In genomic region chr3:150414273-150414672, GRCh38 we compare ENCODE assay signal across 8 cellular contexts. TPM values are rescaled to one million over a fixed set of nuclear protein-coding genes. Genes with fewer than 3 reads are reported as not detected.
DNase-seq lines count a peak whose midpoint lies in the region; ATAC-seq, FAIRE-seq and TF ChIP-seq lines count a peak whose summit lies in the region.

No MANE protein-coding gene starts in this region.

- POLR2A ChIA-PET in K562 (lab: Yijun Ruan, JAX) = interaction anchor here (0.6 to 2.2 kb wide), 6 partner anchors 11 to 184 kb away, joined by 3 to 29 read pairs (median 4); no protein-coding TSS in a partner anchor

- H3K4me1 ChIP-seq in HUES64 (ENCODE audit: insufficient read depth, low read length) (peaks cover 38% of the 10 kb centered on the region), K562 (replicated peaks in 1 of 2; ENCODE audit: control insufficient read depth in 2 of 2, insufficient read depth in 2 of 2, low read length in 2 of 2) (peaks cover 18 to 20% of the 10 kb centered on the region in 2 experiments; a peak in 3 of 5 replicates), liver (ENCODE audit: control insufficient read depth in 4 of 4, insufficient read depth in 4 of 4, low read length in 3 of 4) (peaks cover 4 to 37% (median 21%) of the 10 kb centered on the region in 4 donors)

- H3K9ac ChIP-seq in HUES64 (ENCODE audit: low read depth, low read length) = no peak overlapping the region
- H3K9ac ChIP-seq in K562 (ENCODE audit: insufficient read depth in 1 of 2, low read depth in 2 of 2, low read length in 2 of 2) = peak overlapping the region; percentile 41 to 84; a peak in 3 of 4 replicates
- H3K9ac ChIP-seq in liver (ENCODE audit: low read depth in 1 of 2, low read length in 2 of 2) = peak overlapping the region in 1 of 2 donors; percentile 26

- peak; percentile 46 for ATAC-seq in K562
- no peak for ATAC-seq in GM18511 (IDR thresholded peaks at IDR 0.05; ENCODE audit: unreplicated experiment)
- no peak for ATAC-seq in left lobe of liver

- no peak overlapping the region for H3K27ac ChIP-seq in HUES64 (ENCODE audit: low read depth, low read length)
- H3K27ac ChIP-seq in K562 (ENCODE audit: extremely low read depth, low read depth, low read length) = peak overlapping the region; percentile 19; the same call in 2 of the 3 replicates
- H3K27ac ChIP-seq in liver (ENCODE audit: low read depth in 1 of 2, low read length in 2 of 2) = no peak overlapping the region

- H3K36me3 ChIP-seq in HUES64 (ENCODE audit: insufficient read depth, low read length) (peaks cover 27% of the 10 kb centered on the region), K562 (ENCODE audit: control insufficient read depth, insufficient read depth, low read length) (peaks cover 71% of the 10 kb centered on the region), liver (ENCODE audit: control insufficient read depth in 4 of 4, insufficient read depth in 3 of 4, low read depth in 1 of 4, low read length in 3 of 4) (peaks cover 0 to 2% (median 0%) of the 10 kb centered on the region in 4 donors)

- TF ChIP-seq EP300 in K562 (IDR thresholded peaks at IDR 0.05; ENCODE audit: low read length) = no peak

- FAIRE-seq in K562 (lab: Jason Lieb, UNC) = peak; percentile 54

- TF ChIP-seq RAD21 in K562 (CRISPR knock-in tag; conservative IDR thresholded peaks at IDR 0.05 in 1 of 2, IDR thresholded peaks at IDR 0.05 in 1 of 2) (no peak), liver (IDR thresholded peaks at IDR 0.05) (no peak)

- intact Hi-C loops in K562 (cut with micrococcal nuclease) = loop anchor here (1.0 to 5.0 kb wide), 3 partner anchors 17 to 188 kb away; partner anchors contain the start of gene SELENOT

- H3K27me3 ChIP-seq in HUES64 (ENCODE audit: insufficient read depth, low read length) = no peaks in the 10 kb centered on the region
- H3K27me3 ChIP-seq in K562 (ENCODE audit: control insufficient read depth in 2 of 2, insufficient read depth in 2 of 2, low read length in 2 of 2) = no peaks in the 10 kb centered on the region
- no peaks in the 10 kb centered on the region for H3K27me3 ChIP-seq in liver (ENCODE audit: control insufficient read depth in 4 of 4, insufficient read depth in 4 of 4, low read length in 3 of 4)

- WGBS in HUES64 = 87% methylated on average over 2 of the region's 2 CpGs
- 0% methylated on average over 2 of the region's 2 CpGs for WGBS in K562 (ENCODE audit: insufficient coverage, low coverage, missing lambda C conversion rate)
- WGBS in liver = 55% methylated on average over 2 of the region's 2 CpGs

- H3K4me2 ChIP-seq in K562 (ENCODE audit: insufficient read depth, low read length) = peak overlapping the region; percentile 68

- H4K20me1 ChIP-seq in K562 (replicated peaks; ENCODE audit: control insufficient read depth, insufficient read depth, low read length) = peaks cover 36% of the 10 kb centered on the region

- no peak for TF ChIP-seq POLR2A in K562 (conservative IDR thresholded peaks at IDR 0.05)

- in situ Hi-C loops in K562 (cut with MboI) = loop anchor here (5.0 kb wide), 1 partner anchor 78 kb away; no protein-coding TSS in a partner anchor

- no peaks in the 10 kb centered on the region for H3K9me1 ChIP-seq in K562 (ENCODE audit: control insufficient read depth, insufficient read depth, low read length)

- H3K79me2 ChIP-seq in K562 (ENCODE audit: control insufficient read depth, insufficient read depth, low read length) = peaks cover 100% of the 10 kb centered on the region

- DNase-seq in Ammon's horn (ENCODE audit: low spot score) (peak; percentile 71), K562 (ENCODE audit: extremely low read depth in 1 of 4, low spot score in 3 of 4) (peak in 2 of 4 experiments; percentile 49 to 75), left lobe of liver (ENCODE audit: low spot score) (no peak), germinal center (ENCODE audit: low spot score) (no peak)
- DNase-seq in activated effector memory CD4-positive, alpha-beta T cell treated with anti-CD3 and anti-CD28 coated beads, Interleukin-2, amount 50 U/mL, for 16 hours = no peak

- TF ChIP-seq CTCF in K562 (IDR thresholded peaks at IDR 0.05 in 2 of 3, conservative IDR thresholded peaks at IDR 0.05 in 1 of 3; ENCODE audit: insufficient read depth in 2 of 3, low read depth in 1 of 3, low read length in 3 of 3) (no peak), liver (IDR thresholded peaks at IDR 0.05; ENCODE audit: low read depth, low read length, missing input control) (no peak)

- no TSS peak for BruUV-seq in K562 (replicated peaks; lab: Mats Ljungman, UMichigan)

- H3K9me3 ChIP-seq in HUES64 (ENCODE audit: insufficient read depth, low read depth, low read length) (no peaks in the 10 kb centered on the region), K562 (replicated peaks; ENCODE audit: control insufficient read depth, insufficient read depth, low read depth, low read length) (no peaks in the 10 kb centered on the region), liver (ENCODE audit: control insufficient read depth in 4 of 4, low read length in 3 of 4) (no peaks in the 10 kb centered on the region)

- H3K4me3 ChIP-seq in HUES64 (ENCODE audit: low read length) (peak overlapping the region; percentile 93), K562 (peak overlapping the region; percentile 81), liver (ENCODE audit: low read depth in 1 of 3, low read length in 3 of 3) (peak overlapping the region in 2 of 3 donors; percentile 25 to 29)

- no peak overlapping the region for H2AFZ ChIP-seq in K562 (ENCODE audit: low read depth, low read length)

- CTCF ChIA-PET in K562 (lab: Yijun Ruan, JAX; ENCODE audit: low intra/inter-chr PET ratio) = interaction anchor here (1.2 kb wide), 1 partner anchor 82 kb away, joined by 5 read pairs; no protein-coding TSS in a partner anchor

TF ChIP-seq in liver, 16 proteins besides CTCF, POLR2A, EP300 and RAD21:
- TF ChIP-seq ZBTB33 (IDR thresholded peaks at IDR 0.05) (no peak), FOXA2 (IDR thresholded peaks at IDR 0.05) (no peak), NR2F2 (IDR thresholded peaks at IDR 0.05) (no peak), RXRA (IDR thresholded peaks at IDR 0.05) (no peak), EGR1 (IDR thresholded peaks at IDR 0.05; ENCODE audit: low read depth in 2 of 2) (no peak), SP1 (IDR thresholded peaks at IDR 0.05) (no peak), GABPA (IDR thresholded peaks at IDR 0.05 in 1 of 2, conservative IDR thresholded peaks at IDR 0.05 in 1 of 2) (no peak), YY1 (IDR thresholded peaks at IDR 0.05) (peak; percentile 31)

RNA-seq across cellular contexts. Expression of gene TSC22D2, which starts 6.2 kb away (rescaled TPM):
- 18.3 TPM for polyA plus RNA-seq in HUES64 (2013, experiment 1 of 2)
- 17.1 TPM for polyA plus RNA-seq in HUES64 (2013, experiment 2 of 2)
- total RNA-seq in K562 (2011; cell fraction: chromatin; rRNA removed; ENCODE audit: low replicate concordance) = 46.2 and 128 TPM in 2 replicates
- total RNA-seq in K562 (2011; cell fraction: nucleolus; rRNA removed) = 25.0 and 35.4 TPM in 2 replicates
- total RNA-seq in K562 (2011; cell fraction: nucleoplasm; rRNA removed) = 54.4 and 79.5 TPM in 2 replicates
- total RNA-seq in K562 (2014; rRNA removed) (5.5 and 6.3 TPM in 2 replicates), K562 (2014; rRNA removed; fragmentation: Illumina TruSeq; extraction: Trizol) (19.3 and 20.4 TPM in 2 replicates), K562 (2015; rRNA removed; fragmentation: Illumina TruSeq; extraction: Trizol) (12.9 and 16.3 TPM in 2 replicates), K562 (2021) (28.1 and 31.3 TPM in 2 replicates), liver (1 to 10 TPM; 9.5 to 9.6 TPM), left lobe of liver (8.5 TPM)
- polyA plus RNA-seq in K562 (2011; rRNA removed) (17.8 and 18.4 TPM in 2 replicates), K562 (2014; fragmentation: Illumina TruSeq; extraction: Trizol) (24.6 and 29.3 TPM in 2 replicates), K562 (2014; fragmentation: Nextera tagmentation; extraction: Ambion mirVana) (10 to 100 TPM; 21.7 to 44.0 TPM), K562 (2014; rRNA removed) (11.4 and 14.1 TPM in 2 replicates), liver (1 to 10 TPM; 4.0 to 6.2 TPM)
- 5.1 and 7.1 TPM in 2 replicates for polyA plus RNA-seq in K562 (2011; cell fraction: cytosol; rRNA removed)
- 25.0 and 33.7 TPM in 2 replicates for polyA plus RNA-seq in K562 (2011; cell fraction: nucleus; rRNA removed)
- polyA plus RNA-seq in K562 (2012) = 13.5 and 19.8 TPM in 2 replicates
- polyA minus RNA-seq in K562 (2011; rRNA and poly(A)+ RNA removed) = 44.1 and 49.7 TPM in 2 replicates
- 18.9 and 26.2 TPM in 2 replicates for polyA minus RNA-seq in K562 (2011; cell fraction: cytosol; rRNA and poly(A)+ RNA removed)
- 51.2 and 64.6 TPM in 2 replicates for polyA minus RNA-seq in K562 (2011; cell fraction: nucleus; rRNA and poly(A)+ RNA removed)

Comparison
In these comparisons a context has a peak if more than half of its experiments do, and no peak if none do; other contexts are left out.
1. H3K4me3 ChIP-seq: peak in every context shown above with its lines; median percentile 93 in HUES64; 81 in K562; 27 in liver.